Comparison of ENCODE assay signal across 7 cellular contexts in the genomic region with DNA sequence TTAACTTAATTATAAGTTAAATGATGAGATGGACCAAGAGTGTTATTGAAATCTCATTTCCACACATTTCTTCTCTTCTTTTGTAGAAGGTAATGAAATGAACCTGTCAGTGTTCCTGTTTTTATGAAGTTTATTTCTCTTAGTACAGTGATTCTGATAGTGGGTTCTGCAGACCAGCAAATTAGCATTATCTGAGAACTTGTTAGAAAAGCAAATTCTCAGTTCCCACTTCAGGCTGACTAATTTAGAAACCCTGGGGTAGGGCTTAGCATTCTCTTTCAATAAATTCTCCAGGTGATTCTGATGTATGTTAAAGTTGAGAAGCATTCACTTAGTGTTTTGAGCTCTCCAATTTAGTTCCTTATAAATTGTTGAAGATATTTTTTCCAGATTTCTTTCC. TPM values are rescaled to one million over a fixed set of nuclear protein-coding genes. Genes with fewer than 3 reads are reported as not detected.
A peak's percentile ranks its signal among the peaks of the same experiment; 100 is the strongest.
DNase-seq lines count a peak whose midpoint lies in the region; ATAC-seq and TF ChIP-seq lines count a peak whose summit lies in the region.
"Not testable (repeated sequence)": the region's sequence is repeated elsewhere in the genome, so short reads cannot be mapped to it uniquely, and the experiment has no call there.

No MANE protein-coding gene starts in this region.

- H3K4me3 ChIP-seq in mucosa of descending colon, result not testable (repeated sequence)

- H3K27me3 Mint-ChIP-seq in activated CD4-positive, alpha-beta T cell treated with anti-CD3 and anti-CD28 coated beads for 36 hours, result not testable (repeated sequence)

- TF ChIP-seq CTCF in mucosa of descending colon (IDR thresholded peaks at IDR 0.05), result not testable (repeated sequence)

- not testable (repeated sequence) for H3K9me3 Mint-ChIP-seq in activated CD4-positive, alpha-beta T cell treated with anti-CD3 and anti-CD28 coated beads for 36 hours (ENCODE audit: low read depth)

- H3K4me3 Mint-ChIP-seq in activated CD4-positive, alpha-beta T cell treated with anti-CD3 and anti-CD28 coated beads for 36 hours, result not testable (repeated sequence)

- not testable (repeated sequence) for H3K9me3 ChIP-seq in mucosa of descending colon

- DNase-seq in activated CD4-positive, alpha-beta T cell treated with anti-CD3 and anti-CD28 coated beads for 36 hours; mucosa of descending colon: not testable (repeated sequence)

- not testable (repeated sequence) for H3K4me1 Mint-ChIP-seq in activated CD4-positive, alpha-beta T cell treated with anti-CD3 and anti-CD28 coated beads for 36 hours

- intact Hi-C loops in activated CD4-positive, alpha-beta T cell treated with anti-CD3 and anti-CD28 coated beads for 36 hours (cut with DNase I, micrococcal nuclease); mucosa of descending colon (cut with DNase I, micrococcal nuclease): not testable (repeated sequence)

- POLR2A ChIA-PET in activated CD4-positive, alpha-beta T cell treated with anti-CD3 and anti-CD28 coated beads for 36 hours (lab: Charles Lee), result not testable (repeated sequence)

- CTCF ChIA-PET in activated CD4-positive, alpha-beta T cell treated with anti-CD3 and anti-CD28 coated beads for 36 hours (lab: Charles Lee), result not testable (repeated sequence)

- H3K36me3 ChIP-seq in mucosa of descending colon (ENCODE audit: low read depth), result not testable (repeated sequence)

- H3K4me1 ChIP-seq in mucosa of descending colon (ENCODE audit: low read depth), result not testable (repeated sequence)

- not testable (repeated sequence) for H3K27ac Mint-ChIP-seq in activated CD4-positive, alpha-beta T cell treated with anti-CD3 and anti-CD28 coated beads for 36 hours

- H3K36me3 Mint-ChIP-seq in activated CD4-positive, alpha-beta T cell treated with anti-CD3 and anti-CD28 coated beads for 36 hours (ENCODE audit: low read depth), result not testable (repeated sequence)

- ATAC-seq in GM18861 (IDR thresholded peaks at IDR 0.05; ENCODE audit: unreplicated experiment) (peak; percentile 79), GM19395 (IDR thresholded peaks at IDR 0.05; ENCODE audit: unreplicated experiment) (peak; percentile 90), GM21825 (IDR thresholded peaks at IDR 0.05; ENCODE audit: unreplicated experiment) (peak; percentile 95), HG02970 (IDR thresholded peaks at IDR 0.05; ENCODE audit: low FRiP score, unreplicated experiment) (peak; percentile 73), HG03342 (IDR thresholded peaks at IDR 0.05; ENCODE audit: unreplicated experiment) (peak; percentile 85), mucosa of descending colon (peak; percentile 25)
- peak; percentile 68 for ATAC-seq in activated CD4-positive, alpha-beta T cell treated with anti-CD3 and anti-CD28 coated beads for 36 hours

RNA-seq across cellular contexts. Expression of gene NSF, which starts 12.7 kb away (rescaled TPM):
- 10 to 100 TPM; 27.5 to 31.0 TPM for total RNA-seq in activated CD4-positive, alpha-beta T cell treated with anti-CD3 and anti-CD28 coated beads for 36 hours
- 10 to 100 TPM; 68.5 to 95.4 (median 69.3) TPM for total RNA-seq in mucosa of descending colon

RNA-seq across cellular contexts. Expression of gene ARL17A, which starts 23.6 kb away (rescaled TPM):
- 10 to 100 TPM; 19.2 to 21.9 TPM for total RNA-seq in activated CD4-positive, alpha-beta T cell treated with anti-CD3 and anti-CD28 coated beads for 36 hours
- total RNA-seq in mucosa of descending colon, result 10 to 100 TPM; 22.5 to 29.0 (median 24.1) TPM

Comparison
In these comparisons a context has a peak if more than half of its experiments do, and no peak if none do; other contexts are left out.
1. ATAC-seq: peak in every context shown above with its lines; median percentile 95 in GM21825; 90 in GM19395; 85 in HG03342; 79 in GM18861; 73 in HG02970; 68 in activated CD4-positive, alpha-beta T cell treated with anti-CD3 and anti-CD28 coated beads for 36 hours; 25 in mucosa of descending colon.